Comparison of ENCODE assay signal across 15 cellular contexts in the genomic region with DNA sequence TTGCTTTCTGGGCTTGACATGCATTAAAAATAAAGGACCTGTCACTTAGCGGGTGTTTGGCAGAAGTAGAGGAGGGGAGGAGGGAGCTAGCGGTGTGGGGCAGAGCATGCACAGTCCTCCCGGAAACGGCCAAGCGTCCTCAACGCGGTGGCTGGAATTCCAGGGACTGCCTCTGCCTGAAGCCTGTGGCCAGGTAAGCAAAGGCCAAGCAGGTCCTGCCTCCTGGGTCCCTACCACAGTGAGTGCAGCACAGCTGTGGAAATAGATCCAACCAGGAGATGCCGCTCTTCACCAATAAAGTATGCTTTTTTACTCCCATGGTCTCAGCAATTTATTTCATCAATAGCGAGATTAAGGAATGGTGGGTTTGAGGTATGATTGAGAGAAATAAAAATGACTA.
DNase-seq lines count a peak whose midpoint lies in the region; ATAC-seq and TF ChIP-seq lines count a peak whose summit lies in the region.
"Had no signal": no experiment of that assay in that cellular context is flagged by ENCODE, and none has a peak within 500 bp of the region (broad histone marks: within the 10 kb centered on the region; RNA-seq: fewer than 3 reads in every experiment).

No MANE protein-coding gene starts in this region.

- TF ChIP-seq RAD21 in HCT116 (IDR thresholded peaks at IDR 0.05; ENCODE audit: low read depth) (peak; percentile 44), neural cell (conservative IDR thresholded peaks at IDR 0.05) (peak; percentile 54)

- intact Hi-C loops in HCT116 (cut with micrococcal nuclease) = no loop called here

- H3K9me3 Mint-ChIP-seq in chondrocyte (ENCODE audit: low read depth) = peaks cover 2% of the 10 kb centered on the region
- H3K9me3 Mint-ChIP-seq: activated naive CD4-positive, alpha-beta T cell treated with anti-CD3 and anti-CD28 coated beads for 36 hours had no signal

- H3K79me2 ChIP-seq in HCT116 (ENCODE audit: insufficient read depth, low read length) (no peaks in the 10 kb centered on the region), neural cell (replicated peaks; ENCODE audit: insufficient read depth, low read length) (no peaks in the 10 kb centered on the region)

- RAD21 ChIA-PET in HCT116 (lab: Charles Lee; ENCODE audit: low non-redundant PET in 1 of 2, low total read pairs in 2 of 2, uncharacterized antibody in 2 of 2, unreplicated experiment in 2 of 2) = no interaction called here

- TF ChIP-seq CTCF in HCT116 (IDR thresholded peaks at IDR 0.05 in 2 of 3, conservative IDR thresholded peaks at IDR 0.05 in 1 of 3; ENCODE audit: borderline replicate concordance in 1 of 3, insufficient read depth in 1 of 3, low read depth in 2 of 3, low read length in 2 of 3) = peak in 2 of 3 experiments; percentile 26 to 47; a peak in 2 of 6 replicates
- peak; percentile 38 for TF ChIP-seq CTCF in chondrocyte (IDR thresholded peaks at IDR 0.05)
- peak; percentile 53 for TF ChIP-seq CTCF in neural cell (IDR thresholded peaks at IDR 0.05; ENCODE audit: poor library complexity, severe bottlenecking)
- TF ChIP-seq CTCF in omental fat pad (IDR thresholded peaks at IDR 0.05) = no peak

- H3F3A ChIP-seq in neural cell (ENCODE audit: insufficient read depth, low read length, poor library complexity, severe bottlenecking) = no peaks in the 10 kb centered on the region

- POLR2A ChIA-PET in HCT116 (lab: Charles Lee) = interaction anchor here (0.8 kb wide), 1 partner anchor 10 kb away, joined by 4 read pairs; no protein-coding TSS in a partner anchor

- H3K27me3 ChIP-seq in HCT116 (ENCODE audit: insufficient read depth, low read length) = peaks cover 66% of the 10 kb centered on the region
- H3K27me3 ChIP-seq in neural cell (ENCODE audit: insufficient read depth, low read depth, low read length) = no peaks in the 10 kb centered on the region
- H3K27me3 ChIP-seq: brain microvascular endothelial cell had no signal

- DNase-seq in COLO829 (ENCODE audit: low spot score) (peak; percentile 13), HCT116 (ENCODE audit: low read depth, low spot score) (no peak), chondrocyte (ENCODE audit: low spot score) (peak; percentile 77), omental fat pad (ENCODE audit: low spot score) (no peak), KBM-7 (no peak)
- DNase-seq: activated naive CD4-positive, alpha-beta T cell treated with anti-CD3 and anti-CD28 coated beads for 36 hours; brain microvascular endothelial cell; DMS79; effector memory CD8-positive, alpha-beta T cell; foreskin fibroblast had no signal

- H3K9me3 ChIP-seq in HCT116 (ENCODE audit: control insufficient read depth in 1 of 2, insufficient read depth in 1 of 2, low read depth in 1 of 2, low read length in 2 of 2) = no peaks in the 10 kb centered on the region
- no peaks in the 10 kb centered on the region for H3K9me3 ChIP-seq in neural cell (ENCODE audit: low read length)
- H3K9me3 ChIP-seq: thoracic aorta had no signal

- H3K4me1 Mint-ChIP-seq in chondrocyte (ENCODE audit: low read depth) = peaks cover 19% of the 10 kb centered on the region

- H3K27me3 Mint-ChIP-seq in chondrocyte (ENCODE audit: low read depth) = peaks cover 3% of the 10 kb centered on the region

- H3K27ac Mint-ChIP-seq in chondrocyte (ENCODE audit: unreplicated experiment) = no peak overlapping the region
- H3K27ac Mint-ChIP-seq: activated naive CD4-positive, alpha-beta T cell treated with anti-CD3 and anti-CD28 coated beads for 36 hours; effector memory CD8-positive, alpha-beta T cell had no signal

- no peak overlapping the region for H3K27ac ChIP-seq in HCT116 (ENCODE audit: low read depth, low read length)
- no peak overlapping the region for H3K27ac ChIP-seq in neural cell (ENCODE audit: low read length)
- H3K27ac ChIP-seq: brain microvascular endothelial cell, SK-N-MC, thoracic aorta had no signal

- H3K9ac ChIP-seq in HCT116 (ENCODE audit: low read length) (no peak overlapping the region), neural cell (ENCODE audit: low read length) (no peak overlapping the region)

- no peak overlapping the region for H3K4me3 Mint-ChIP-seq in chondrocyte (ENCODE audit: unreplicated experiment)
- H3K4me3 Mint-ChIP-seq: activated naive CD4-positive, alpha-beta T cell treated with anti-CD3 and anti-CD28 coated beads for 36 hours; effector memory CD8-positive, alpha-beta T cell had no signal

- H4K20me1 ChIP-seq in HCT116 (ENCODE audit: insufficient read depth) (no peaks in the 10 kb centered on the region), neural cell (ENCODE audit: insufficient read depth) (no peaks in the 10 kb centered on the region)

- TF ChIP-seq POLR2A in HCT116 (IDR thresholded peaks at IDR 0.05; ENCODE audit: borderline replicate concordance, extremely low read depth, insufficient read depth, insufficient read length) = no peak

- BruUV-seq in HCT116 (replicated peaks; lab: Mats Ljungman, UMichigan) = no TSS peak

- in situ Hi-C loops in KBM-7 (cut with MboI; ENCODE audit: low pct_unique_long_range_greater_than_20kb, low sequenced_read_pairs) = no loop called here

- CTCF ChIA-PET in HCT116 (lab: Charles Lee) = interaction anchor here (1.8 kb wide), 1 partner anchor 11 kb away, joined by 8 read pairs; no protein-coding TSS in a partner anchor

- no peaks in the 10 kb centered on the region for H3K9me2 ChIP-seq in HCT116 (ENCODE audit: insufficient read depth)
- no peaks in the 10 kb centered on the region for H3K9me2 ChIP-seq in neural cell (ENCODE audit: insufficient read depth, low read length)

- no peak overlapping the region for H2AFZ ChIP-seq in HCT116 (ENCODE audit: low read depth, low read length, poor library complexity, severe bottlenecking)
- H2AFZ ChIP-seq in neural cell (ENCODE audit: low read depth, low read length) = no peak overlapping the region

- H3K36me3 Mint-ChIP-seq in chondrocyte (ENCODE audit: low read depth) = no peaks in the 10 kb centered on the region

- H3K4me1 ChIP-seq in HCT116 (ENCODE audit: control insufficient read depth in 1 of 2, insufficient read depth in 2 of 2, low read length in 2 of 2) = no peaks in the 10 kb centered on the region

- TF ChIP-seq EP300 in neural cell (conservative IDR thresholded peaks at IDR 0.05; ENCODE audit: poor library complexity, severe bottlenecking) = no peak

- H3K36me3 ChIP-seq in HCT116 (ENCODE audit: control insufficient read depth in 1 of 2, insufficient read depth in 2 of 2, low read length in 2 of 2) = no peaks in the 10 kb centered on the region
- H3K36me3 ChIP-seq in neural cell (ENCODE audit: insufficient read depth, low read length) = no peaks in the 10 kb centered on the region
- H3K36me3 ChIP-seq: brain microvascular endothelial cell, thoracic aorta had no signal

- H3K4me2 ChIP-seq in HCT116 (ENCODE audit: low read length) = no peak overlapping the region
- no peak overlapping the region for H3K4me2 ChIP-seq in neural cell (ENCODE audit: low read length)

- no peak overlapping the region for H3K4me3 ChIP-seq in HCT116 (replicated peaks in 1 of 2; ENCODE audit: low read depth in 1 of 2, low read length in 2 of 2)
- H3K4me3 ChIP-seq in neural cell (ENCODE audit: low read length) = no peak overlapping the region
- H3K4me3 ChIP-seq: SK-N-MC, thoracic aorta had no signal

- ATAC-seq in HCT116 = peak; percentile 62
- no peak for ATAC-seq in GM18520 (IDR thresholded peaks at IDR 0.05; ENCODE audit: unreplicated experiment)
- ATAC-seq in omental fat pad (ENCODE audit: low FRiP score) = no peak
- no peak for ATAC-seq in GM21825 (IDR thresholded peaks at IDR 0.05; ENCODE audit: unreplicated experiment)
- ATAC-seq: effector memory CD8-positive, alpha-beta T cell had no signal

TF ChIP-seq in HCT116, 20 proteins besides CTCF, POLR2A, EP300 and RAD21:
- TF ChIP-seq CBX3 (IDR thresholded peaks at IDR 0.05; ENCODE audit: low read depth) = no peak

TF ChIP-seq in neural cell, 6 proteins besides CTCF, POLR2A, EP300 and RAD21:
- TF ChIP-seq TAF1 (IDR thresholded peaks at IDR 0.05; ENCODE audit: low read depth) (no peak), SMC3 (conservative IDR thresholded peaks at IDR 0.05; ENCODE audit: poor library complexity) (peak; percentile 49)

Comparison
In these comparisons a context has a peak if more than half of its experiments do, and no peak if none do; other contexts are left out.
1. DNase-seq: peak in COLO829 (single experiment) and chondrocyte (single experiment); none in HCT116 (single experiment), omental fat pad (single experiment) and KBM-7 (single experiment).
2. CTCF ChIP-seq: peak in HCT116 (2 of 3), chondrocyte (single experiment) and neural cell (single experiment); none in omental fat pad (0 of 3).